Comparison of ENCODE assay signal across 8 cellular contexts in genomic region chr22:50583294-50583865, GRCh38. TPM values are rescaled to one million over a fixed set of nuclear protein-coding genes. Genes with fewer than 3 reads are reported as not detected.
A peak's percentile ranks its signal among the peaks of the same experiment; 100 is the strongest.
DNase-seq lines count a peak whose midpoint lies in the region; ATAC-seq and TF ChIP-seq lines count a peak whose summit lies in the region.

No MANE protein-coding gene starts in this region.

- no peaks in the 10 kb centered on the region for H3K79me2 ChIP-seq in parathyroid adenoma

- H2AFZ ChIP-seq in parathyroid adenoma, result peak overlapping the region; percentile 74

- DNase-seq in HFF-Myc (ENCODE audit: extremely low read depth, low read depth) (no peak), SJSA1 (ENCODE audit: low read depth in 1 of 2, low spot score in 2 of 2) (no peak), fibroblast of the aortic adventitia (ENCODE audit: low read depth) (no peak), AG08396 (ENCODE audit: low spot score) (no peak), DMS79 treated with DMSO at 0.1 percent for 48 hours (lab: John Stamatoyannopoulos, UW) (no peak), KBM-7 (no peak)

- H3K9me3 ChIP-seq in SJSA1 (replicated peaks), result no peaks in the 10 kb centered on the region
- H3K9me3 ChIP-seq in parathyroid adenoma (ENCODE audit: control insufficient read depth, low read length), result no peaks in the 10 kb centered on the region

- peak; percentile 30 for ATAC-seq in GM18511 (IDR thresholded peaks at IDR 0.05; ENCODE audit: unreplicated experiment)

- H3K27me3 ChIP-seq in SJSA1 (replicated peaks) (no peaks in the 10 kb centered on the region), parathyroid adenoma (ENCODE audit: control insufficient read depth, insufficient read depth, low read length) (no peaks in the 10 kb centered on the region)

- peak overlapping the region; percentile 62 for H3K4me3 ChIP-seq in HFF-Myc (replicated peaks; ENCODE audit: low read depth, low read length)
- peak overlapping the region; percentile 76 for H3K4me3 ChIP-seq in SJSA1
- peak overlapping the region; percentile 87 for H3K4me3 ChIP-seq in fibroblast of the aortic adventitia (ENCODE audit: low read depth, low read length)
- peak overlapping the region; percentile 98 for H3K4me3 ChIP-seq in parathyroid adenoma (ENCODE audit: low read depth, low read length)

- H3K27ac ChIP-seq in SJSA1 (no peak overlapping the region), parathyroid adenoma (peak overlapping the region; percentile 98)

- H3K4me1 ChIP-seq in SJSA1 (replicated peaks), result peaks cover 10% of the 10 kb centered on the region
- H3K4me1 ChIP-seq in parathyroid adenoma, result peaks cover 5% of the 10 kb centered on the region

- H3K36me3 ChIP-seq in SJSA1 (peaks cover 23% of the 10 kb centered on the region), parathyroid adenoma (ENCODE audit: control insufficient read depth, insufficient read depth, low read length) (no peaks in the 10 kb centered on the region)

- no peak overlapping the region for H3K9ac ChIP-seq in parathyroid adenoma

- H3K4me2 ChIP-seq in parathyroid adenoma (ENCODE audit: low read length), result peak overlapping the region; percentile 73

- TF ChIP-seq CTCF in HFF-Myc (IDR thresholded peaks at IDR 0.05; ENCODE audit: low read depth, low read length, missing control alignments) (no peak), fibroblast of the aortic adventitia (IDR thresholded peaks at IDR 0.05; ENCODE audit: insufficient read depth, low read length) (peak; percentile 28), parathyroid adenoma (IDR thresholded peaks at IDR 0.05) (no peak)

- in situ Hi-C loops in KBM-7 (cut with MboI; ENCODE audit: low pct_unique_long_range_greater_than_20kb, low sequenced_read_pairs), result no loop called here

RNA-seq across cellular contexts. Expression of gene CHKB, which starts 0.7 kb away (rescaled TPM):
- 26.5 and 47.8 TPM in 2 replicates for total RNA-seq in SJSA1 (2014; rRNA removed; shearing (Covaris generic))
- 20.2 and 27.5 TPM in 2 replicates for total RNA-seq in fibroblast of the aortic adventitia (ENCODE audit: low replicate concordance)

RNA-seq across cellular contexts. Expression of gene CPT1B, which starts 5.2 kb away (rescaled TPM):
- total RNA-seq in SJSA1 (2014; rRNA removed; shearing (Covaris generic)), result 1.7 and 2.5 TPM in 2 replicates
- 1.1 TPM in 1 of 2 replicates, not detected in the other for total RNA-seq in fibroblast of the aortic adventitia (ENCODE audit: low replicate concordance)

RNA-seq across cellular contexts. Expression of gene MAPK8IP2, which starts 17.2 kb away (rescaled TPM):
- 0.03 TPM in 1 of 2 replicates, not detected in the other for total RNA-seq in SJSA1 (2014; rRNA removed; shearing (Covaris generic))
- 0.27 and 1.1 TPM in 2 replicates for total RNA-seq in fibroblast of the aortic adventitia (ENCODE audit: low replicate concordance)

RNA-seq across cellular contexts. Expression of gene SYCE3, which starts 20.7 kb away (rescaled TPM):
- total RNA-seq in SJSA1 (2014; rRNA removed; shearing (Covaris generic)), result not detected in 2 replicates
- total RNA-seq in fibroblast of the aortic adventitia (ENCODE audit: low replicate concordance), result not detected in 2 replicates

RNA-seq across cellular contexts. Expression of gene KLHDC7B, which starts 37.7 kb away (rescaled TPM):
- 0.11 and 0.66 TPM in 2 replicates for total RNA-seq in SJSA1 (2014; rRNA removed; shearing (Covaris generic))
- total RNA-seq in fibroblast of the aortic adventitia (ENCODE audit: low replicate concordance), result 1.1 and 2.4 TPM in 2 replicates
